In genomic region chr20:58084566-58084965, GRCh38 we compare ENCODE assay signal across 18 cellular contexts.
"Had no signal": no experiment of that assay in that cellular context is flagged by ENCODE, and none has a peak within 500 bp of the region (broad histone marks: within the 10 kb centered on the region; RNA-seq: fewer than 3 reads in every experiment).

No MANE protein-coding gene starts in this region.

- H3K4me3 ChIP-seq: dorsolateral prefrontal cortex, ovary, tibial artery had no signal

- ATAC-seq: stimulated activated naive CD8-positive, alpha-beta T cell treated with anti-CD3 and anti-CD28 coated beads, Interleukin-15, Interleukin-2, amounts not matched to agents 100 U/mL and 50 U/mL, for 24 hours had no signal

- H3K36me3 Mint-ChIP-seq: activated CD4-positive, alpha-beta memory T cell treated with anti-CD3 and anti-CD28 coated beads for 36 hours; activated naive CD8-positive, alpha-beta T cell treated with anti-CD3 and anti-CD28 coated beads, Interleukin-2, amount 10 ng/mL, durations not matched to agents 7 days and 5 days; naive B cell had no signal

- H3K4me1 Mint-ChIP-seq: activated B cell treated with CpG ODN at 0.5 μM for 24 hours; activated naive CD8-positive, alpha-beta T cell treated with anti-CD3 and anti-CD28 coated beads, Interleukin-2, amount 10 ng/mL, durations not matched to agents 7 days and 5 days; naive B cell had no signal

- H3K9me3 Mint-ChIP-seq: activated B cell treated with CpG ODN at 0.5 μM for 24 hours; activated CD4-positive, alpha-beta memory T cell treated with anti-CD3 and anti-CD28 coated beads for 36 hours; activated naive CD8-positive, alpha-beta T cell treated with anti-CD3 and anti-CD28 coated beads, Interleukin-2, amount 10 ng/mL, durations not matched to agents 7 days and 5 days; activated T-helper 2 cell treated with anti-CD3 and anti-CD28 coated beads, Interferon-gamma antibody, Interleukin-2, Interleukin-4, amounts not matched to agents 10 μg/mL and 5 μg/mL and 100 μg/mL, durations not matched to agents 14 hours and 24 hours and 36 hours; naive B cell; T-helper 2 cell treated with Interferon-gamma antibody and Interleukin-4, amounts not matched to agents 5 μg/mL and 100 μg/mL, for 36 hours had no signal

- DNase-seq: activated B cell treated with CpG ODN at 0.5 μM for 24 hours; activated CD4-positive, alpha-beta memory T cell treated with anti-CD3 and anti-CD28 coated beads for 36 hours; activated CD4-positive, alpha-beta T cell treated with anti-CD3 and anti-CD28 coated beads for 4 hours; activated naive CD4-positive, alpha-beta T cell treated with Interleukin-2 at 50 U/mL for 16 hours; activated naive CD8-positive, alpha-beta T cell treated with anti-CD3 and anti-CD28 coated beads, Interleukin-2, amount 10 ng/mL, durations not matched to agents 7 days and 5 days; activated T-cell treated with anti-CD3 and anti-CD28 coated beads, Interleukin-2, amount 50 U/mL, for 1 hour; amygdala; dorsolateral prefrontal cortex; erythroblast; naive B cell; ovary; SK-N-SH; stimulated activated CD4-positive, alpha-beta T cell treated with anti-CD3 and anti-CD28 coated beads, Interleukin-2, amount 100 ng/mL, for 24 hours; stimulated activated naive CD8-positive, alpha-beta T cell treated with anti-CD3 and anti-CD28 coated beads, Interleukin-15, Interleukin-2, amounts not matched to agents 100 U/mL and 50 U/mL, for 24 hours; substantia nigra; tibial artery had no signal

- H3K4me3 Mint-ChIP-seq: activated B cell treated with CpG ODN at 0.5 μM for 24 hours; activated CD4-positive, alpha-beta memory T cell treated with anti-CD3 and anti-CD28 coated beads for 36 hours; activated naive CD8-positive, alpha-beta T cell treated with anti-CD3 and anti-CD28 coated beads, Interleukin-2, amount 10 ng/mL, durations not matched to agents 7 days and 5 days; naive B cell; T-helper 2 cell treated with Interferon-gamma antibody and Interleukin-4, amounts not matched to agents 5 μg/mL and 100 μg/mL, for 36 hours had no signal

- H3K27ac Mint-ChIP-seq: activated B cell treated with CpG ODN at 0.5 μM for 24 hours; activated CD4-positive, alpha-beta memory T cell treated with anti-CD3 and anti-CD28 coated beads for 36 hours; activated naive CD8-positive, alpha-beta T cell treated with anti-CD3 and anti-CD28 coated beads, Interleukin-2, amount 10 ng/mL, durations not matched to agents 7 days and 5 days; activated T-helper 2 cell treated with anti-CD3 and anti-CD28 coated beads, Interferon-gamma antibody, Interleukin-2, Interleukin-4, amounts not matched to agents 10 μg/mL and 5 μg/mL and 100 μg/mL, durations not matched to agents 14 hours and 24 hours and 36 hours; T-helper 2 cell treated with Interferon-gamma antibody and Interleukin-4, amounts not matched to agents 5 μg/mL and 100 μg/mL, for 36 hours had no signal
